Comparison of ENCODE assay signal across 8 cellular contexts in genomic region chr9:136539427-136540412, GRCh38. TPM values are rescaled to one million over a fixed set of nuclear protein-coding genes. Genes with fewer than 3 reads are reported as not detected.
DNase-seq lines count a peak whose midpoint lies in the region; ATAC-seq and FAIRE-seq lines count a peak whose summit lies in the region.

No MANE protein-coding gene starts in this region.

- peaks cover 15% of the 10 kb centered on the region for H3K4me1 ChIP-seq in right cardiac atrium (ENCODE audit: control insufficient read depth, insufficient read depth, low read length)
- H3K4me1 ChIP-seq in small intestine (ENCODE audit: control insufficient read depth in 2 of 2, insufficient read depth in 1 of 2, low read depth in 1 of 2, low read length in 1 of 2), result peaks cover 3 to 15% of the 10 kb centered on the region in 2 donors

- H3K27me3 ChIP-seq in right cardiac atrium (ENCODE audit: control insufficient read depth, insufficient read depth), result no peaks in the 10 kb centered on the region
- H3K27me3 ChIP-seq in small intestine (ENCODE audit: control insufficient read depth in 2 of 2, insufficient read depth in 2 of 2, low read length in 2 of 2), result no peaks in the 10 kb centered on the region

- peaks cover 15 to 21% of the 10 kb centered on the region in 2 donors for H3K36me3 Mint-ChIP-seq in activated naive CD4-positive, alpha-beta T cell treated with anti-CD3 and anti-CD28 coated beads, Interleukin-2, amount 50 U/mL, for 72 hours

- 47% methylated on average over 33 of the region's 33 CpGs for WGBS in right cardiac atrium
- WGBS in small intestine, 3 donors, result 27 to 32% (median 30%) methylated on average over 31 to 33 of the region's 33 CpGs

- intact Hi-C loops in right cardiac atrium (cut with DNase I), result loop anchor here in 1 of 4 donors (5.0 kb wide), 1 partner anchor 37 kb away; no protein-coding TSS in a partner anchor

- ATAC-seq in HG02840 (IDR thresholded peaks at IDR 0.05; ENCODE audit: low FRiP score, unreplicated experiment) (peak; percentile 57), right cardiac atrium (peak; percentile 76 to 84)
- ATAC-seq in activated naive CD4-positive, alpha-beta T cell treated with anti-CD3 and anti-CD28 coated beads, Interleukin-2, amount 50 U/mL, for 72 hours, result peak; percentile 83 to 86

- H3K4me3 ChIP-seq in right cardiac atrium (ENCODE audit: low read length) (no peak overlapping the region), small intestine (ENCODE audit: low read depth in 1 of 2, low read length in 2 of 2) (peak overlapping the region in 1 of 2 donors; percentile 7)

- no peak for FAIRE-seq in small intestine (lab: Jason Lieb, UNC)

- peak overlapping the region; percentile 100 for H3K27ac Mint-ChIP-seq in activated naive CD4-positive, alpha-beta T cell treated with anti-CD3 and anti-CD28 coated beads, Interleukin-2, amount 50 U/mL, for 72 hours

- DNase-seq in ELF-1 (ENCODE audit: low read depth, low spot score) (peak; percentile 93), SKM-1 treated with dmso at 0.1 percent for 144 hours (lab: John Stamatoyannopoulos, UW; ENCODE audit: unreplicated experiment) (peak; percentile 97), right cardiac atrium (peak; percentile 95 to 97 (median 96)), small intestine (peak; percentile 95), cerebellar cortex (ENCODE audit: low spot score) (no peak), DMS114 treated with DMSO at 0.1 percent for 48 hours (lab: John Stamatoyannopoulos, UW; ENCODE audit: unreplicated experiment) (no peak)
- peak; percentile 95 to 96 for DNase-seq in activated naive CD4-positive, alpha-beta T cell treated with anti-CD3 and anti-CD28 coated beads, Interleukin-2, amount 50 U/mL, for 72 hours (ENCODE audit: low spot score in 2 of 2)

- H3K27ac ChIP-seq in right cardiac atrium (ENCODE audit: low read length) (peak overlapping the region; percentile 78), small intestine (ENCODE audit: low read depth in 1 of 2, low read length in 1 of 2) (peak overlapping the region; percentile 59 to 93)

- peaks cover 0 to 2% of the 10 kb centered on the region in 2 donors for H3K36me3 ChIP-seq in small intestine (ENCODE audit: control insufficient read depth in 2 of 2, insufficient read depth in 2 of 2, low read length in 2 of 2)

- H3K9me3 ChIP-seq in right cardiac atrium (ENCODE audit: control insufficient read depth, low read length), result no peaks in the 10 kb centered on the region
- H3K9me3 ChIP-seq in small intestine (ENCODE audit: control insufficient read depth, low read depth), result no peaks in the 10 kb centered on the region

- H3K9me3 Mint-ChIP-seq in activated naive CD4-positive, alpha-beta T cell treated with anti-CD3 and anti-CD28 coated beads, Interleukin-2, amount 50 U/mL, for 72 hours, result no peaks in the 10 kb centered on the region

RNA-seq across cellular contexts. Expression of gene NOTCH1, which starts 6.1 kb away (rescaled TPM):
- 10 to 100 TPM; 76.4 to 85.5 TPM for total RNA-seq in activated naive CD4-positive, alpha-beta T cell treated with anti-CD3 and anti-CD28 coated beads, Interleukin-2, amount 50 U/mL, for 72 hours
- total RNA-seq in right cardiac atrium, result 10 to 100 TPM; 20.4 to 31.9 (median 29.4) TPM
- polyA plus RNA-seq in right cardiac atrium, result 10.8 TPM
- 10 to 100 TPM in 1 of 3 donors, 1 to 10 TPM in 2; 1.8 to 19.8 (median 1.9) TPM for polyA plus RNA-seq in small intestine

RNA-seq across cellular contexts. Expression of gene SEC16A, which starts 56.9 kb away (rescaled TPM):
- total RNA-seq in activated naive CD4-positive, alpha-beta T cell treated with anti-CD3 and anti-CD28 coated beads, Interleukin-2, amount 50 U/mL, for 72 hours, result 10 to 100 TPM; 56.6 to 79.5 TPM
- 10 to 100 TPM; 24.2 to 35.3 (median 28.6) TPM for total RNA-seq in right cardiac atrium
- polyA plus RNA-seq in right cardiac atrium (23.1 TPM), small intestine (10 to 100 TPM; 37.4 to 41.1 (median 38.2) TPM)

Comparison
In these comparisons a context has a peak if more than half of its experiments do, and no peak if none do; other contexts are left out.
1. DNase-seq: peak in ELF-1 (single experiment), SKM-1 treated with dmso at 0.1 percent for 144 hours (single experiment), activated naive CD4-positive, alpha-beta T cell treated with anti-CD3 and anti-CD28 coated beads, Interleukin-2, amount 50 U/mL, for 72 hours (2 of 2), right cardiac atrium (3 of 3) and small intestine (single experiment); none in cerebellar cortex (single experiment) and DMS114 treated with DMSO at 0.1 percent for 48 hours (single experiment).
2. Peak in every context shown above with its lines, with median percentiles within 50 percentile points of each other: ATAC-seq.